ENCODE assay signal across 19 cellular contexts in the genomic region with DNA sequence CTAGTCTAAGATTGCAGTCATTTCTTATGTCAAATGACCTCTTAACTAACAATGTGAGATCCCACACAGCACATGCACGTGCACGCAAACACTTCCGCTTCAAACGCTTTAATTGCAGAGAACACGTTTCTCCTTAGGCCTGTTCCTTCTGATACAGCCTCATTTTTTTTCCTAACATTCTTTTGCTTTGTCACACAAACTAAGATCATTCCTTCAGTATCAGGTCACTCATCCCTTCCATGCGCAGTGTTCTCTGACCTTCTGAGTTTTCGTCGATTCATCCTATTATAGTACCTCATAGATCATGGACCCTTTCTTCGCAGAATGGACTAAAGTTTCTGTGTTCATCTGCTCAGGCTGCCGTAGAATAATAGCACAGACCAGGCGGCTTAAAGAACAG.
DNase-seq lines count a peak whose midpoint lies in the region; ATAC-seq, FAIRE-seq and TF ChIP-seq lines count a peak whose summit lies in the region.
"Had no signal": no experiment of that assay in that cellular context is flagged by ENCODE, and none has a peak within 500 bp of the region (broad histone marks: within the 10 kb centered on the region; RNA-seq: fewer than 3 reads in every experiment).

No MANE protein-coding gene starts in this region.

- no peaks in the 10 kb centered on the region for H3K79me2 ChIP-seq in H9 (ENCODE audit: insufficient read depth, low read length)
- H3K79me2 ChIP-seq in H1 (ENCODE audit: control insufficient read depth in 1 of 2, insufficient read depth in 2 of 2, low read length in 2 of 2) = no peaks in the 10 kb centered on the region

- no peak overlapping the region; a peak in 1 of 8 replicates for H3K4me3 ChIP-seq in H1 (ENCODE audit: extremely low read depth in 1 of 4, insufficient read depth in 2 of 4, low read depth in 3 of 4, low read length in 4 of 4)
- H3K4me3 ChIP-seq in iPS DF 6.9 (ENCODE audit: low read length) = no peak overlapping the region
- H3K4me3 ChIP-seq in thoracic aorta = no peak overlapping the region
- no peak overlapping the region for H3K4me3 ChIP-seq in BE2C (ENCODE audit: low read depth, low read length)

- no peaks in the 10 kb centered on the region for H3K9me3 Mint-ChIP-seq in H9

- POLR2A ChIA-PET in H1 (lab: Charles Lee; ENCODE audit: partially characterized antibody) = no interaction called here

- no peak overlapping the region for H3K4me3 Mint-ChIP-seq in H9
- H3K4me3 Mint-ChIP-seq: CD4-positive, alpha-beta T cell; HFFc6; IgD-negative memory B cell had no signal

- H2AFZ ChIP-seq in H9 (ENCODE audit: low read length) (no peak overlapping the region), H1 (ENCODE audit: low read length) (peak overlapping the region; percentile 66)

- TF ChIP-seq EP300 in H1 (IDR thresholded peaks at IDR 0.05; ENCODE audit: borderline replicate concordance in 1 of 2, low read depth in 2 of 2, low read length in 2 of 2) = no peak

- WGBS in H9 (ENCODE audit: extremely low coverage, insufficient read length, low lambda C conversion rate) = no CpG with 5 or more reads among the region's 11 CpGs
- 82% methylated on average over 11 of the region's 11 CpGs; no CpG with 5 or more reads in 1 of the 2 experiments for WGBS in H1 (ENCODE audit: extremely low coverage in 1 of 2, insufficient coverage in 1 of 2, insufficient read length in 1 of 2, insufficient replicate concordance in 2 of 2, low coverage in 1 of 2, low lambda C conversion rate in 2 of 2, missing lambda C conversion rate in 1 of 2), 2 experiments
- WGBS in iPS DF 6.9 (ENCODE audit: insufficient coverage, insufficient read length) = no CpG with 5 or more reads among the region's 11 CpGs

- H3K4me2 ChIP-seq in H9 (ENCODE audit: insufficient read depth, insufficient read length, low read length) (no peak overlapping the region), H1 (ENCODE audit: insufficient read depth in 1 of 2, low read depth in 2 of 2, low read length in 2 of 2) (peak overlapping the region in 1 of 2 experiments; percentile 58; a peak in 1 of 4 replicates)

- ATAC-seq in thoracic aorta (ENCODE audit: insufficient number of reproducible peaks, low FRiP score, low read depth) (peak; percentile 48), HG03439 (IDR thresholded peaks at IDR 0.05; ENCODE audit: unreplicated experiment) (no peak)

- no peak overlapping the region for H2BK120ac ChIP-seq in H9 (ENCODE audit: low read depth, low read length, poor library complexity, severe bottlenecking)
- no peak overlapping the region for H2BK120ac ChIP-seq in H1 (replicated peaks; ENCODE audit: low read depth, low read length)

- H3K9ac ChIP-seq in H9 (ENCODE audit: extremely low read depth, insufficient read length, low read length) = no peak overlapping the region
- no peak overlapping the region for H3K9ac ChIP-seq in H1 (replicated peaks in 1 of 4; ENCODE audit: extremely low read depth in 1 of 4, low read depth in 3 of 4, low read length in 3 of 4)

- no peak overlapping the region for H2AK5ac ChIP-seq in H9 (ENCODE audit: insufficient read length, low read length)
- no peak overlapping the region for H2AK5ac ChIP-seq in H1 (ENCODE audit: low read depth, low read length)

- CTCF ChIA-PET in H1 (lab: Charles Lee; ENCODE audit: partially characterized antibody) = interaction anchor here (1.0 kb wide), 2 partner anchors 17 to 174 kb away, joined by 4 read pairs; no protein-coding TSS in a partner anchor

- H3K36me3 ChIP-seq in H1 (ENCODE audit: control insufficient read depth in 2 of 4, insufficient read depth in 4 of 4, low read length in 3 of 4) (no peaks in the 10 kb centered on the region), iPS DF 6.9 (ENCODE audit: control insufficient read depth, insufficient read depth, low read length) (no peaks in the 10 kb centered on the region), thoracic aorta (no peaks in the 10 kb centered on the region), BE2C (no peaks in the 10 kb centered on the region)

- H3K4me1 ChIP-seq in H9 (ENCODE audit: insufficient read depth, low read length) = no peaks in the 10 kb centered on the region
- H3K4me1 ChIP-seq in H1 (replicated peaks in 1 of 4; ENCODE audit: control insufficient read depth in 3 of 4, insufficient read depth in 4 of 4, low read length in 3 of 4) = peaks cover 0 to 6% (median 0%) of the 10 kb centered on the region in 4 experiments; a peak in 1 of 7 replicates
- no peaks in the 10 kb centered on the region; the same call in 1 of the 2 replicates for H3K4me1 ChIP-seq in iPS DF 6.9 (ENCODE audit: control insufficient read depth, insufficient read depth, low read length)
- H3K4me1 ChIP-seq in thoracic aorta (ENCODE audit: control insufficient read depth in 1 of 2, low read depth in 2 of 2) = no peaks in the 10 kb centered on the region
- H3K4me1 ChIP-seq in BE2C = no peaks in the 10 kb centered on the region

- no peak overlapping the region for H2BK15ac ChIP-seq in H9 (ENCODE audit: low read depth, low read length)
- no peak overlapping the region for H2BK15ac ChIP-seq in H1 (ENCODE audit: low read length)

- no peak overlapping the region for H2BK12ac ChIP-seq in H9 (ENCODE audit: insufficient read length, low read depth, low read length)
- no peak overlapping the region; the same call in 1 of the 2 replicates for H2BK12ac ChIP-seq in H1 (ENCODE audit: low read depth, low read length)

- H3K4ac ChIP-seq in H9 (ENCODE audit: low read depth, low read length) (no peak overlapping the region), H1 (replicated peaks; ENCODE audit: insufficient read length, low read depth, low read length) (no peak overlapping the region)

- no peak overlapping the region for H3T11ph ChIP-seq in H9 (ENCODE audit: low read length)

- DNase-seq in H9 (no peak), H1 (ENCODE audit: low read depth in 1 of 2, low spot score in 2 of 2) (peak in 1 of 2 experiments; percentile 3), iPS DF 6.9 (ENCODE audit: low read depth, low spot score) (peak; percentile 18), thoracic aorta (ENCODE audit: low spot score) (no peak), BE2C (no peak), NCI-H2171 (lab: John Stamatoyannopoulos, UW) (no peak)
- DNase-seq: 8988T; C1 segment of cervical spinal cord; CD4-positive, alpha-beta T cell; DMS79; GOT3; HCEC 1CT; HFFc6; KG1 had no signal

- FAIRE-seq in H1 (lab: Jason Lieb, UNC) = peak; percentile 42
- FAIRE-seq: G401.6, GM12891 had no signal

- H3K27me3 Mint-ChIP-seq in H9 (ENCODE audit: low read depth) = no peaks in the 10 kb centered on the region
- H3K27me3 Mint-ChIP-seq: CD4-positive, alpha-beta T cell; IgD-negative memory B cell had no signal

- H3K27me3 ChIP-seq in H9 (ENCODE audit: insufficient read depth, low read length) (no peaks in the 10 kb centered on the region), H1 (replicated peaks in 1 of 4; ENCODE audit: control insufficient read depth in 3 of 4, extremely low read depth in 1 of 4, insufficient read depth in 3 of 4, low read length in 3 of 4) (no peaks in the 10 kb centered on the region), iPS DF 6.9 (ENCODE audit: control insufficient read depth, insufficient read depth, low read length) (no peaks in the 10 kb centered on the region), thoracic aorta (replicated peaks; ENCODE audit: insufficient read depth) (no peaks in the 10 kb centered on the region), BE2C (no peaks in the 10 kb centered on the region)

- H3K14ac ChIP-seq in H9 (ENCODE audit: insufficient read depth, low read length) (no peak overlapping the region), H1 (ENCODE audit: insufficient read length) (no peak overlapping the region)

- H3K79me1 ChIP-seq in H9 (ENCODE audit: insufficient read depth, low read depth, low read length, poor library complexity, severe bottlenecking) (no peaks in the 10 kb centered on the region), H1 (ENCODE audit: low read depth, low read length) (no peaks in the 10 kb centered on the region)

- H3K23me2 ChIP-seq in H9 (ENCODE audit: insufficient read length, low read depth, low read length, poor library complexity, severe bottlenecking) (no peaks in the 10 kb centered on the region), H1 (ENCODE audit: low read depth, low read length) (no peaks in the 10 kb centered on the region)

- no peak overlapping the region for H3K23ac ChIP-seq in H9 (ENCODE audit: insufficient read length, low read depth, low read length)
- H3K23ac ChIP-seq in H1 (ENCODE audit: insufficient read length) = no peak overlapping the region

- H2BK5ac ChIP-seq in H9 (ENCODE audit: insufficient read length, low read length) (no peak overlapping the region), H1 (ENCODE audit: low read depth, low read length) (0 out of 2 replicates have a peak overlapping the region, but pooled peaks have one; percentile 5)

- H3K9me3 ChIP-seq in H9 (ENCODE audit: control insufficient read depth, low read depth, low read length) (no peaks in the 10 kb centered on the region), H1 (ENCODE audit: insufficient read depth in 2 of 2, low read depth in 1 of 2, low read length in 1 of 2) (no peaks in the 10 kb centered on the region), iPS DF 6.9 (ENCODE audit: control insufficient read depth, insufficient read depth, low read length) (no peaks in the 10 kb centered on the region), thoracic aorta (no peaks in the 10 kb centered on the region), BE2C (no peaks in the 10 kb centered on the region)

- H3K27ac ChIP-seq in H9 (ENCODE audit: insufficient read length, low read depth, low read length) (no peak overlapping the region), H1 (ENCODE audit: low read depth, low read length) (no peak overlapping the region), iPS DF 6.9 (ENCODE audit: low read length) (no peak overlapping the region), thoracic aorta (no peak overlapping the region)
- H3K27ac ChIP-seq: HL-60 had no signal

- H2BK20ac ChIP-seq in H9 (ENCODE audit: low read depth, low read length, poor library complexity, severe bottlenecking) = no peak overlapping the region
- no peak overlapping the region for H2BK20ac ChIP-seq in H1 (ENCODE audit: low read length)

- TF ChIP-seq RAD21 in H1 (IDR thresholded peaks at IDR 0.05 in 1 of 2, conservative IDR thresholded peaks at IDR 0.05 in 1 of 2; ENCODE audit: low read depth in 2 of 2, low read length in 2 of 2) = no peak

- H3K56ac ChIP-seq in H9 (ENCODE audit: insufficient read length, low read depth, low read length) (no peak overlapping the region), H1 (replicated peaks; ENCODE audit: insufficient read length, low read depth, low read length) (no peak overlapping the region)

- H4K8ac ChIP-seq in H9 (replicated peaks; ENCODE audit: insufficient read length, low read depth, low read length) (no peak overlapping the region), H1 (ENCODE audit: extremely low read depth, insufficient read depth, low read length) (no peak overlapping the region)

- H4K5ac ChIP-seq in H9 (ENCODE audit: insufficient read length, low read depth, low read length) (peak overlapping the region; percentile 50), H1 (ENCODE audit: insufficient read length, low read depth, low read length) (no peak overlapping the region)

- H4K20me1 ChIP-seq in H9 (ENCODE audit: control insufficient read depth, insufficient read depth, insufficient read length) (no peaks in the 10 kb centered on the region), H1 (replicated peaks in 1 of 2; ENCODE audit: control insufficient read depth in 1 of 2, insufficient read depth in 2 of 2, low read length in 2 of 2) (no peaks in the 10 kb centered on the region)

- H3K18ac ChIP-seq in H9 (ENCODE audit: insufficient read length, low read depth, low read length) = no peak overlapping the region
- no peak overlapping the region for H3K18ac ChIP-seq in H1 (ENCODE audit: extremely low read depth, low read length)

- H3K4me1 Mint-ChIP-seq in H9 = peaks cover 11 to 15% of the 10 kb centered on the region in 2 experiments
- H3K4me1 Mint-ChIP-seq: IgD-negative memory B cell had no signal

- no peaks in the 10 kb centered on the region for H3K36me3 Mint-ChIP-seq in H9 (ENCODE audit: insufficient read depth in 1 of 3, low read depth in 3 of 3)

- TF ChIP-seq CTCF in H9 (conservative IDR thresholded peaks at IDR 0.05) = no peak
- TF ChIP-seq CTCF in H1 (IDR thresholded peaks at IDR 0.05; ENCODE audit: control extremely low read depth in 1 of 3, insufficient read depth in 1 of 3, low read depth in 1 of 3, low read length in 3 of 3) = no peak
- TF ChIP-seq CTCF in thoracic aorta (IDR thresholded peaks at IDR 0.05) = no peak
- no peak for TF ChIP-seq CTCF in BE2C (IDR thresholded peaks at IDR 0.05; ENCODE audit: low read depth, low read length)

- no peak overlapping the region for H4K91ac ChIP-seq in H9 (ENCODE audit: insufficient read length, low read depth, low read length)
- H4K91ac ChIP-seq in H1 (replicated peaks; ENCODE audit: insufficient read length, low read length) = no peak overlapping the region

- TF ChIP-seq POLR2A in H1 (IDR thresholded peaks at IDR 0.05; ENCODE audit: control extremely low read depth in 1 of 2, low read depth in 2 of 2, low read length in 2 of 2) = no peak

- H3K27ac Mint-ChIP-seq in H9 = peak overlapping the region in 2 of 3 experiments; percentile 2 to 15; a peak in 2 of 7 replicates
- H3K27ac Mint-ChIP-seq: CD4-positive, alpha-beta T cell; HFFc6; IgD-negative memory B cell had no signal
